In the genomic region with DNA sequence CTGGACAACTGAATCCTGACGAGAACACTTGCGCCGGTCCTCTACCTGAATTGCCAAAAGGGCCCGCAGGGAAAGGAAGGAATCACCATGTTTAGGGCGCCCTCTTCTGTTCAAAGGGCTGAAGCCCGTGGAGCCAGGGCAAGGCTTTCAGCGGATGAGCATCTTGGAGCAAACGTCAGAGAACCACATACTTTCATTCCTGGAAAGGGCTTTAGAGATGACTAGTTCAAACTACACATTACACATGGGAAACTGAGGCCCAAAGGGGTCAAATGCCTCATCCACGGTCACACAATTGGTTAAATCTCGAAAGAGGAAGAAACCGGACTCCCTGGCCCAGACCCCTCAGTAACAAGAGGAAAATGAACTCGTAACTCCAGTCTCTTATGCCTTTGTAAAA, we compare ENCODE assay signal across 8 cellular contexts. TPM values are rescaled to one million over a fixed set of nuclear protein-coding genes. Genes with fewer than 3 reads are reported as not detected.
A peak's percentile ranks its signal among the peaks of the same experiment; 100 is the strongest.
DNase-seq lines count a peak whose midpoint lies in the region; ATAC-seq and TF ChIP-seq lines count a peak whose summit lies in the region.

No MANE protein-coding gene starts in this region.

- H3K4me3 ChIP-seq in DOHH2 (ENCODE audit: low read length), result no peak overlapping the region

- H3K9me2 ChIP-seq in DOHH2 (replicated peaks; ENCODE audit: control insufficient read depth, low read length), result no peaks in the 10 kb centered on the region

- peaks cover 18% of the 10 kb centered on the region for H3K27me3 ChIP-seq in DOHH2 (ENCODE audit: control insufficient read depth, low read length)

- H3K4me1 ChIP-seq in DOHH2 (ENCODE audit: control insufficient read depth, low read length), result no peaks in the 10 kb centered on the region

- no peaks in the 10 kb centered on the region for H3K4me1 Mint-ChIP-seq in activated CD4-positive, alpha-beta T cell treated with anti-CD3 and anti-CD28 coated beads, Interleukin-2, amount 10 ng/mL, durations not matched to agents 24 days and 14 days
- no peaks in the 10 kb centered on the region for H3K4me1 Mint-ChIP-seq in memory B cell

- no peaks in the 10 kb centered on the region for H3K9me3 ChIP-seq in DOHH2 (ENCODE audit: control insufficient read depth, insufficient read depth, low read length)

- intact Hi-C loops in activated CD4-positive, alpha-beta T cell treated with anti-CD3 and anti-CD28 coated beads, Interleukin-2, amount 10 ng/mL, durations not matched to agents 24 days and 14 days (cut with micrococcal nuclease), result loop anchor here (5.0 kb wide), 1 partner anchor 775 kb away; no protein-coding TSS in a partner anchor

- H3K27ac ChIP-seq in DOHH2 (ENCODE audit: low read depth, low read length), result no peak overlapping the region

- H3K9me3 Mint-ChIP-seq in activated CD4-positive, alpha-beta T cell treated with anti-CD3 and anti-CD28 coated beads, Interleukin-2, amount 10 ng/mL, durations not matched to agents 24 days and 14 days, result no peaks in the 10 kb centered on the region
- no peaks in the 10 kb centered on the region for H3K9me3 Mint-ChIP-seq in memory B cell

- peak; percentile 75 for DNase-seq in NCI-H460 (ENCODE audit: extremely low read depth, low read depth)
- peak; percentile 91 for DNase-seq in activated CD4-positive, alpha-beta T cell treated with anti-CD3 and anti-CD28 coated beads, Interleukin-2, amount 10 ng/mL, durations not matched to agents 24 days and 14 days
- DNase-seq in effector CD4-positive, alpha-beta T cell, result peak; percentile 33
- peak; percentile 53 to 54 for DNase-seq in memory B cell (ENCODE audit: low spot score in 2 of 2)
- peak; percentile 18 to 68 for DNase-seq in stimulated activated CD8-positive, alpha-beta memory T cell treated with anti-CD3 and anti-CD28 coated beads, Interleukin-7, amount 100 ng/mL, for 48 hours (ENCODE audit: extremely low read depth in 1 of 2, low read depth in 1 of 2)

- peak overlapping the region; percentile 8 for H3K4me3 Mint-ChIP-seq in activated CD4-positive, alpha-beta T cell treated with anti-CD3 and anti-CD28 coated beads, Interleukin-2, amount 10 ng/mL, durations not matched to agents 24 days and 14 days
- no peak overlapping the region for H3K4me3 Mint-ChIP-seq in memory B cell

- no peaks in the 10 kb centered on the region for H3K36me3 ChIP-seq in DOHH2 (ENCODE audit: control insufficient read depth, low read length)

- H3K36me3 Mint-ChIP-seq in activated CD4-positive, alpha-beta T cell treated with anti-CD3 and anti-CD28 coated beads, Interleukin-2, amount 10 ng/mL, durations not matched to agents 24 days and 14 days (ENCODE audit: low read depth), result no peaks in the 10 kb centered on the region
- H3K36me3 Mint-ChIP-seq in memory B cell, result no peaks in the 10 kb centered on the region

- peaks cover 32% of the 10 kb centered on the region for H3K27me3 Mint-ChIP-seq in activated CD4-positive, alpha-beta T cell treated with anti-CD3 and anti-CD28 coated beads, Interleukin-2, amount 10 ng/mL, durations not matched to agents 24 days and 14 days
- H3K27me3 Mint-ChIP-seq in memory B cell, result peaks cover 16% of the 10 kb centered on the region

- peak; percentile 86 for TF ChIP-seq CTCF in DOHH2 (IDR thresholded peaks at IDR 0.05; ENCODE audit: low read depth, low read length, poor library complexity, severe bottlenecking)

- H3K27ac Mint-ChIP-seq in activated CD4-positive, alpha-beta T cell treated with anti-CD3 and anti-CD28 coated beads, Interleukin-2, amount 10 ng/mL, durations not matched to agents 24 days and 14 days, result no peak overlapping the region
- H3K27ac Mint-ChIP-seq in memory B cell, result no peak overlapping the region

- H3K79me2 ChIP-seq in DOHH2 (ENCODE audit: control insufficient read depth, low read length), result no peaks in the 10 kb centered on the region

- no peaks in the 10 kb centered on the region for H4K20me1 ChIP-seq in DOHH2 (ENCODE audit: control insufficient read depth, insufficient read depth, low read depth, low read length)

- ATAC-seq in HG03039 (IDR thresholded peaks at IDR 0.05; ENCODE audit: unreplicated experiment), result peak; percentile 62
- ATAC-seq in memory B cell (ENCODE audit: low read depth), result peak; percentile 79
- no peak for ATAC-seq in GM19324 (IDR thresholded peaks at IDR 0.05; ENCODE audit: low FRiP score, unreplicated experiment)

- no peak overlapping the region for H3K4me2 ChIP-seq in DOHH2 (ENCODE audit: low read length)

- H3F3A ChIP-seq in DOHH2 (ENCODE audit: control insufficient read depth, insufficient read depth), result no peaks in the 10 kb centered on the region

RNA-seq across cellular contexts. Expression of a gene that starts 11.5 kb away (rescaled TPM):
- total RNA-seq in NCI-H460 (2014; rRNA removed; shearing (Covaris generic)), result 11.5 and 13.9 TPM in 2 replicates
- 30.7 and 44.1 TPM in 2 replicates for polyA plus RNA-seq in NCI-H460 (2014; cell fraction: nucleus; rRNA removed)
- 10.2 and 10.5 TPM in 2 replicates for total RNA-seq in activated CD4-positive, alpha-beta T cell treated with anti-CD3 and anti-CD28 coated beads, Interleukin-2, amount 10 ng/mL, durations not matched to agents 24 days and 14 days

Comparison
In these comparisons a context has a peak if more than half of its experiments do, and no peak if none do; other contexts are left out.
1. DNase-seq: peak in every context shown above with its lines; median percentile 91 in activated CD4-positive, alpha-beta T cell treated with anti-CD3 and anti-CD28 coated beads, Interleukin-2, amount 10 ng/mL, durations not matched to agents 24 days and 14 days; 75 in NCI-H460; 54 in memory B cell; 43 in stimulated activated CD8-positive, alpha-beta memory T cell treated with anti-CD3 and anti-CD28 coated beads, Interleukin-7, amount 100 ng/mL, for 48 hours; 33 in effector CD4-positive, alpha-beta T cell.